1 cellular context compared by ENCODE assay signal in the genomic region with DNA sequence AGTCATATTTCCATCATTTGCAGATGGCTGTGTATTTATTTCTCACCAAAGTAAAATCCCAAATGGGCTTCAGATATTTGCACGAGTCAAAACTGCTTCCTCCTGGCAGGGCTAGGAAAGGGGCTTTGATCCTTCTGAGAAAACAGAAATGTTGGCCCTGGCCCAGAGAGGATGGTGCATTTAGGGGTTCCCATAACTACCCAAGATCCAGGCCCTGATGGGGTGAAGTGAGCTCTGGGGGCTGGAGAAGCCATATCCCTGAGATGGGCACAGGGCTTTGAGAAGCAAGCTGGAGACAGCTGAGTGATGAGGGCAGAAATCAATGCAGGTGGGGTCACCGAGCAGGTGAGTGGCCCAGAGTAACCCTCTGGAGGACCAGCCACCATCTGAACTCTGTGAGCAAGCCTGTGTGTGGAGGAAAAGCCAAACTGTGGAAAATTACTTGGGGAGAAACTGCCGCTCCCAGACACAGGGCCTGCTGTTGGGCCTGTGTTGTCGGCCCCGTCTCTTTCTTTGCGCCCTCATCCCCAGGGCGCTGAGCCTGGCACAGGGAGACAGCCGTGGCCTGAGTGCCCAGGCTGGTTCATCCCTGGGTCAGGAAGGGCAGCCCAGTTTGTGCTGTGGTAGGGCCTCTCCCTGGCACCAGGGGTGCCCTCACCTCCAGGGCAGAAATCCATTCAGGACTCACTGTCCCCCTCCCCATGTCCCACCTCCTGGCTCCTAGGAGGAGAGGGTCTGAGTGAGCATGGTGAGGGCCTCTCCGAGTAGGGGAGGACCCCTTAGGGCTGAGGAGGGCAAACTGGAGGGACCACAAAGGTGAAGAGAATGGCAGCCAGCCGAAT.
TF ChIP-seq lines count a peak whose summit lies in the region.

No MANE protein-coding gene starts in this region.

TF ChIP-seq in HepG2, 621 proteins besides CTCF, POLR2A, EP300 and RAD21 (continued from another document and continues in another):
- no peak for TF ChIP-seq AHDC1 (CRISPR knock-in tag; IDR thresholded peaks at IDR 0.05; ENCODE audit: borderline replicate concordance)
- no peak for TF ChIP-seq ZFAT (CRISPR knock-in tag; conservative IDR thresholded peaks at IDR 0.05)
- TF ChIP-seq ZC3H4 (CRISPR knock-in tag; IDR thresholded peaks at IDR 0.05; ENCODE audit: borderline replicate concordance), result no peak
- TF ChIP-seq ZNF24 (IDR thresholded peaks at IDR 0.05), result no peak
- no peak for TF ChIP-seq TFE3 (CRISPR knock-in tag; IDR thresholded peaks at IDR 0.05)
- 0 out of 2 replicates have a peak, but pooled peaks have one; percentile 22 for TF ChIP-seq CBFB (CRISPR knock-in tag; IDR thresholded peaks at IDR 0.05)
- TF ChIP-seq MNT (IDR thresholded peaks at IDR 0.05), result no peak
- no peak for TF ChIP-seq SPEN (CRISPR knock-in tag; IDR thresholded peaks at IDR 0.05; ENCODE audit: low read depth)
- TF ChIP-seq ZEB1 (IDR thresholded peaks at IDR 0.05; ENCODE audit: insufficient replicate concordance, low read depth), result peak; percentile 59
- no peak for TF ChIP-seq NCOA5 (CRISPR knock-in tag; IDR thresholded peaks at IDR 0.05)
- peak; percentile 20; the same call in 1 of the 2 replicates for TF ChIP-seq ZNF205 (CRISPR knock-in tag; IDR thresholded peaks at IDR 0.05)
- TF ChIP-seq RXRA (CRISPR knock-in tag; IDR thresholded peaks at IDR 0.05), result peak; percentile 95
- no peak for TF ChIP-seq ZNF720 (CRISPR knock-in tag; IDR thresholded peaks at IDR 0.05)
- no peak for TF ChIP-seq TCF12 (IDR thresholded peaks at IDR 0.05)
- TF ChIP-seq TCF12 (CRISPR knock-in tag; IDR thresholded peaks at IDR 0.05), result 0 out of 2 replicates have a peak, but pooled peaks have one; percentile 20
- no peak for TF ChIP-seq ISX (CRISPR knock-in tag; conservative IDR thresholded peaks at IDR 0.05)
- TF ChIP-seq CEBPG (CRISPR knock-in tag; IDR thresholded peaks at IDR 0.05), result no peak
- peak; percentile 48; the same call in 1 of the 2 replicates for TF ChIP-seq ZFY (CRISPR knock-in tag; IDR thresholded peaks at IDR 0.05)
- TF ChIP-seq, protein P1, sequence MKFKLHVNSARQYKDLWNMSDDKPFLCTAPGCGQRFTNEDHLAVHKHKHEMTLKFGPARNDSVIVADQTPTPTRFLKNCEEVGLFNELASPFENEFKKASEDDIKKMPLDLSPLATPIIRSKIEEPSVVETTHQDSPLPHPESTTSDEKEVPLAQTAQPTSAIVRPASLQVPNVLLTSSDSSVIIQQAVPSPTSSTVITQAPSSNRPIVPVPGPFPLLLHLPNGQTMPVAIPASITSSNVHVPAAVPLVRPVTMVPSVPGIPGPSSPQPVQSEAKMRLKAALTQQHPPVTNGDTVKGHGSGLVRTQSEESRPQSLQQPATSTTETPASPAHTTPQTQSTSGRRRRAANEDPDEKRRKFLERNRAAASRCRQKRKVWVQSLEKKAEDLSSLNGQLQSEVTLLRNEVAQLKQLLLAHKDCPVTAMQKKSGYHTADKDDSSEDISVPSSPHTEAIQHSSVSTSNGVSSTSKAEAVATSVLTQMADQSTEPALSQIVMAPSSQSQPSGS (CRISPR knock-in tag; IDR thresholded peaks at IDR 0.05), result no peak
- TF ChIP-seq PPARG (CRISPR knock-in tag; conservative IDR thresholded peaks at IDR 0.05), result no peak
- TF ChIP-seq KDM1A (CRISPR knock-in tag; IDR thresholded peaks at IDR 0.05), result 0 out of 2 replicates have a peak, but pooled peaks have one; percentile 8
- no peak for TF ChIP-seq TFDP2 (CRISPR knock-in tag; IDR thresholded peaks at IDR 0.05)
- no peak for TF ChIP-seq SOX13 (IDR thresholded peaks at IDR 0.05)
- 0 out of 4 replicates have a peak, but pooled peaks of 1 of the 2 experiments have one; percentile 23 for TF ChIP-seq SOX13 (CRISPR knock-in tag; conservative IDR thresholded peaks at IDR 0.05 in 1 of 2, IDR thresholded peaks at IDR 0.05 in 1 of 2)
- no peak for TF ChIP-seq BRCA1 (CRISPR knock-in tag; IDR thresholded peaks at IDR 0.05)
- 0 out of 2 replicates have a peak, but pooled peaks have one; percentile 2 for TF ChIP-seq ZNF772 (CRISPR knock-in tag; IDR thresholded peaks at IDR 0.05)
- TF ChIP-seq MED1 (CRISPR knock-in tag; IDR thresholded peaks at IDR 0.05), result 0 out of 2 replicates have a peak, but pooled peaks have one; percentile 15
- no peak for TF ChIP-seq CEBPB (IDR thresholded peaks at IDR 0.05; ENCODE audit: borderline replicate concordance, low read depth, low read length)
- TF ChIP-seq, protein P2, sequence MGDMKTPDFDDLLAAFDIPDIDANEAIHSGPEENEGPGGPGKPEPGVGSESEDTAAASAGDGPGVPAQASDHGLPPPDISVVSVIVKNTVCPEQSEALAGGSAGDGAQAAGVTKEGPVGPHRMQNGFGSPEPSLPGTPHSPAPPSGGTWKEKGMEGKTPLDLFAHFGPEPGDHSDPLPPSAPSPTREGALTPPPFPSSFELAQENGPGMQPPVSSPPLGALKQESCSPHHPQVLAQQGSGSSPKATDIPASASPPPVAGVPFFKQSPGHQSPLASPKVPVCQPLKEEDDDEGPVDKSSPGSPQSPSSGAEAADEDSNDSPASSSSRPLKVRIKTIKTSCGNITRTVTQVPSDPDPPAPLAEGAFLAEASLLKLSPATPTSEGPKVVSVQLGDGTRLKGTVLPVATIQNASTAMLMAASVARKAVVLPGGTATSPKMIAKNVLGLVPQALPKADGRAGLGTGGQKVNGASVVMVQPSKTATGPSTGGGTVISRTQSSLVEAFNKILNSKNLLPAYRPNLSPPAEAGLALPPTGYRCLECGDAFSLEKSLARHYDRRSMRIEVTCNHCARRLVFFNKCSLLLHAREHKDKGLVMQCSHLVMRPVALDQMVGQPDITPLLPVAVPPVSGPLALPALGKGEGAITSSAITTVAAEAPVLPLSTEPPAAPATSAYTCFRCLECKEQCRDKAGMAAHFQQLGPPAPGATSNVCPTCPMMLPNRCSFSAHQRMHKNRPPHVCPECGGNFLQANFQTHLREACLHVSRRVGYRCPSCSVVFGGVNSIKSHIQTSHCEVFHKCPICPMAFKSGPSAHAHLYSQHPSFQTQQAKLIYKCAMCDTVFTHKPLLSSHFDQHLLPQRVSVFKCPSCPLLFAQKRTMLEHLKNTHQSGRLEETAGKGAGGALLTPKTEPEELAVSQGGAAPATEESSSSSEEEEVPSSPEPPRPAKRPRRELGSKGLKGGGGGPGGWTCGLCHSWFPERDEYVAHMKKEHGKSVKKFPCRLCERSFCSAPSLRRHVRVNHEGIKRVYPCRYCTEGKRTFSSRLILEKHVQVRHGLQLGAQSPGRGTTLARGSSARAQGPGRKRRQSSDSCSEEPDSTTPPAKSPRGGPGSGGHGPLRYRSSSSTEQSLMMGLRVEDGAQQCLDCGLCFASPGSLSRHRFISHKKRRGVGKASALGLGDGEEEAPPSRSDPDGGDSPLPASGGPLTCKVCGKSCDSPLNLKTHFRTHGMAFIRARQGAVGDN (CRISPR knock-in tag; IDR thresholded peaks at IDR 0.05), result peak; percentile 74
- TF ChIP-seq, protein P3, sequence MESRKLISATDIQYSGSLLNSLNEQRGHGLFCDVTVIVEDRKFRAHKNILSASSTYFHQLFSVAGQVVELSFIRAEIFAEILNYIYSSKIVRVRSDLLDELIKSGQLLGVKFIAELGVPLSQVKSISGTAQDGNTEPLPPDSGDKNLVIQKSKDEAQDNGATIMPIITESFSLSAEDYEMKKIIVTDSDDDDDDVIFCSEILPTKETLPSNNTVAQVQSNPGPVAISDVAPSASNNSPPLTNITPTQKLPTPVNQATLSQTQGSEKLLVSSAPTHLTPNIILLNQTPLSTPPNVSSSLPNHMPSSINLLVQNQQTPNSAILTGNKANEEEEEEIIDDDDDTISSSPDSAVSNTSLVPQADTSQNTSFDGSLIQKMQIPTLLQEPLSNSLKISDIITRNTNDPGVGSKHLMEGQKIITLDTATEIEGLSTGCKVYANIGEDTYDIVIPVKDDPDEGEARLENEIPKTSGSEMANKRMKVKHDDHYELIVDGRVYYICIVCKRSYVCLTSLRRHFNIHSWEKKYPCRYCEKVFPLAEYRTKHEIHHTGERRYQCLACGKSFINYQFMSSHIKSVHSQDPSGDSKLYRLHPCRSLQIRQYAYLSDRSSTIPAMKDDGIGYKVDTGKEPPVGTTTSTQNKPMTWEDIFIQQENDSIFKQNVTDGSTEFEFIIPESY (CRISPR knock-in tag; IDR thresholded peaks at IDR 0.05), result peak; percentile 83
